In genomic region chr20:49936153-49937022, GRCh38 we compare ENCODE assay signal across 8 cellular contexts. TPM values are rescaled to one million over a fixed set of nuclear protein-coding genes. Genes with fewer than 3 reads are reported as not detected.
DNase-seq lines count a peak whose midpoint lies in the region; TF ChIP-seq lines count a peak whose summit lies in the region.

A gene with protein sequence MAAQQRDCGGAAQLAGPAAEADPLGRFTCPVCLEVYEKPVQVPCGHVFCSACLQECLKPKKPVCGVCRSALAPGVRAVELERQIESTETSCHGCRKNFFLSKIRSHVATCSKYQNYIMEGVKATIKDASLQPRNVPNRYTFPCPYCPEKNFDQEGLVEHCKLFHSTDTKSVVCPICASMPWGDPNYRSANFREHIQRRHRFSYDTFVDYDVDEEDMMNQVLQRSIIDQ (plus strand): TSS chr20:49936397. CDS start chr20:49936413, 16 bp downstream.

- TF ChIP-seq POLR2A in testis (IDR thresholded peaks at IDR 0.05), result peak; percentile 80

- peaks cover 25% of the 10 kb centered on the region for H3K36me3 Mint-ChIP-seq in activated naive CD8-positive, alpha-beta T cell treated with anti-CD3 and anti-CD28 coated beads for 36 hours
- no peaks in the 10 kb centered on the region for H3K36me3 Mint-ChIP-seq in glutamatergic neuron (ENCODE audit: unreplicated experiment)
- peaks cover 9% of the 10 kb centered on the region for H3K36me3 Mint-ChIP-seq in osteocyte (ENCODE audit: unreplicated experiment)

- peak within 1 kb of the TSS; percentile 92 for H3K4me2 ChIP-seq in SU-DHL-6 (ENCODE audit: low read depth, low read length, poor library complexity, severe bottlenecking)

- H3K27ac ChIP-seq in SU-DHL-6 (ENCODE audit: low read depth, low read length) (peak within 1 kb of the TSS; percentile 49), testis (peak within 1 kb of the TSS; percentile 81 to 94)

- H3K27me3 ChIP-seq in SU-DHL-6 (ENCODE audit: low read length) (no peaks in the 10 kb centered on the region), testis (no peaks in the 10 kb centered on the region)

- H3K27ac Mint-ChIP-seq in activated naive CD8-positive, alpha-beta T cell treated with anti-CD3 and anti-CD28 coated beads for 36 hours, result peak within 1 kb of the TSS; percentile 95
- H3K27ac Mint-ChIP-seq in glutamatergic neuron (ENCODE audit: unreplicated experiment), result peak within 1 kb of the TSS; percentile 96
- peak within 1 kb of the TSS; percentile 91 for H3K27ac Mint-ChIP-seq in osteocyte (ENCODE audit: unreplicated experiment)

- H3K4me1 ChIP-seq in testis, result peaks cover 22% of the 10 kb centered on the region

- peaks cover 25% of the 10 kb centered on the region for H3F3A ChIP-seq in SU-DHL-6 (ENCODE audit: insufficient read depth)

- DNase-seq in G401 (ENCODE audit: low spot score) (peak; percentile 92), HCEC 1CT (peak; percentile 87), NCI-H1092 (lab: John Stamatoyannopoulos, UW) (peak; percentile 86), glutamatergic neuron (peak; percentile 93), osteocyte (ENCODE audit: extremely low spot score, unreplicated experiment) (peak; percentile 96), testis (peak; percentile 94)
- peak; percentile 91 for DNase-seq in activated naive CD8-positive, alpha-beta T cell treated with anti-CD3 and anti-CD28 coated beads for 36 hours

- peaks cover 39% of the 10 kb centered on the region for H3K4me1 Mint-ChIP-seq in activated naive CD8-positive, alpha-beta T cell treated with anti-CD3 and anti-CD28 coated beads for 36 hours
- H3K4me1 Mint-ChIP-seq in glutamatergic neuron (ENCODE audit: low read depth, unreplicated experiment) (peaks cover 27% of the 10 kb centered on the region), osteocyte (ENCODE audit: unreplicated experiment) (peaks cover 36% of the 10 kb centered on the region)

- H3K9ac ChIP-seq in SU-DHL-6 (ENCODE audit: low read length), result peak within 1 kb of the TSS; percentile 89

- peak within 1 kb of the TSS; percentile 97 for H3K4me3 Mint-ChIP-seq in activated naive CD8-positive, alpha-beta T cell treated with anti-CD3 and anti-CD28 coated beads for 36 hours
- H3K4me3 Mint-ChIP-seq in glutamatergic neuron (ENCODE audit: unreplicated experiment), result peak within 1 kb of the TSS; percentile 98
- H3K4me3 Mint-ChIP-seq in osteocyte (ENCODE audit: unreplicated experiment), result peak within 1 kb of the TSS; percentile 95

- no peaks in the 10 kb centered on the region for H3K27me3 Mint-ChIP-seq in activated naive CD8-positive, alpha-beta T cell treated with anti-CD3 and anti-CD28 coated beads for 36 hours
- peaks cover 2% of the 10 kb centered on the region for H3K27me3 Mint-ChIP-seq in glutamatergic neuron (ENCODE audit: unreplicated experiment)
- no peaks in the 10 kb centered on the region for H3K27me3 Mint-ChIP-seq in osteocyte (ENCODE audit: unreplicated experiment)

- H4K20me1 ChIP-seq in SU-DHL-6 (ENCODE audit: low read depth, low read length), result no peaks in the 10 kb centered on the region

- H3K36me3 ChIP-seq in SU-DHL-6 (ENCODE audit: low read length) (no peaks in the 10 kb centered on the region), testis (ENCODE audit: low read depth, missing control alignments) (no peaks in the 10 kb centered on the region)

- H3K9me3 Mint-ChIP-seq in activated naive CD8-positive, alpha-beta T cell treated with anti-CD3 and anti-CD28 coated beads for 36 hours, result no peaks in the 10 kb centered on the region
- H3K9me3 Mint-ChIP-seq in glutamatergic neuron (ENCODE audit: unreplicated experiment) (peaks cover 5% of the 10 kb centered on the region), osteocyte (ENCODE audit: unreplicated experiment) (no peaks in the 10 kb centered on the region)

- H3K9me3 ChIP-seq in SU-DHL-6 (ENCODE audit: insufficient read depth, low read length), result no peaks in the 10 kb centered on the region
- no peaks in the 10 kb centered on the region for H3K9me3 ChIP-seq in testis

- peak within 1 kb of the TSS; percentile 95 for H3K4me3 ChIP-seq in SU-DHL-6 (ENCODE audit: insufficient read depth, low read length, poor library complexity, severe bottlenecking)
- H3K4me3 ChIP-seq in testis, result peak within 1 kb of the TSS; percentile 82 to 100

- in situ Hi-C loops in G401 (cut with HindIII; ENCODE audit: low sequenced_read_pairs), result no loop called here

- intact Hi-C loops in testis (cut with DNase I; ENCODE audit: low total_unique reads), result no loop called here

- WGBS in testis, 2 donors, result 0% methylated on average over 31 to 58 of the region's 79 CpGs

- peaks cover 48% of the 10 kb centered on the region for H3K79me2 ChIP-seq in SU-DHL-6 (ENCODE audit: insufficient read depth, low read length)

- peak within 1 kb of the TSS; percentile 100 for H2AFZ ChIP-seq in SU-DHL-6 (ENCODE audit: low read depth, low read length, severe bottlenecking)

- TF ChIP-seq CTCF in SU-DHL-6 (IDR thresholded peaks at IDR 0.05; ENCODE audit: insufficient read depth, low read length, poor library complexity, severe bottlenecking), result no peak
- no peak for TF ChIP-seq CTCF in glutamatergic neuron (IDR thresholded peaks at IDR 0.05; ENCODE audit: partially characterized antibody, unreplicated experiment)
- TF ChIP-seq CTCF in osteocyte (IDR thresholded peaks at IDR 0.05), result peak; percentile 10
- TF ChIP-seq CTCF in testis (IDR thresholded peaks at IDR 0.05), result no peak

- no peaks in the 10 kb centered on the region for H3K9me2 ChIP-seq in SU-DHL-6 (replicated peaks; ENCODE audit: insufficient read depth, low read length)

RNA-seq across cellular contexts. Expression of the gene that starts here (rescaled TPM):
- 75.1 and 79.8 TPM in 2 replicates for total RNA-seq in G401 (2014; rRNA removed; shearing (Covaris generic))
- total RNA-seq in activated naive CD8-positive, alpha-beta T cell treated with anti-CD3 and anti-CD28 coated beads for 36 hours, result 10 to 100 TPM; 61.5 to 70.7 TPM
- total RNA-seq in glutamatergic neuron (ENCODE audit: unreplicated experiment) (64.2 TPM), osteocyte (64.9 and 65.1 TPM in 2 replicates), testis (100 to 1,000 TPM; 472 to 531 TPM)
- polyA plus RNA-seq in testis (ENCODE audit: insufficient read depth, low read depth, low replicate concordance), result 479 TPM

Comparison
In these comparisons a context has a peak if more than half of its experiments do, and no peak if none do; other contexts are left out.
1. Peak in every context shown above with its lines: DNase-seq, H3K4me3 ChIP-seq and H3K27ac ChIP-seq.